Comparison of ENCODE assay signal across 8 cellular contexts in genomic region chr5:112862085-112862484, GRCh38. TPM values are rescaled to one million over a fixed set of nuclear protein-coding genes. Genes with fewer than 3 reads are reported as not detected.
DNase-seq lines count a peak whose midpoint lies in the region; ATAC-seq and TF ChIP-seq lines count a peak whose summit lies in the region.

No MANE protein-coding gene starts in this region.

- POLR2A ChIA-PET in naive thymus-derived CD8-positive, alpha-beta T cell (lab: Charles Lee): interaction anchor here (1.6 kb wide), 1 partner anchor 22 kb away, joined by 4 read pairs; no protein-coding TSS in a partner anchor

- no peaks in the 10 kb centered on the region for H3K27me3 Mint-ChIP-seq in chondrocyte (ENCODE audit: low read depth)
- peaks cover 0 to 5% (median 0%) of the 10 kb centered on the region in 5 donors for H3K27me3 Mint-ChIP-seq in naive thymus-derived CD8-positive, alpha-beta T cell

- H3K4me1 ChIP-seq in BLaER1 treated with 17β-estradiol and CSF1 and Interleukin-3, amounts not matched to agents 10 nM and 100 nM: peaks cover 24 to 40% (median 27%) of the 10 kb centered on the region in 10 experiments
- H3K4me1 ChIP-seq in KMS-11 (ENCODE audit: low read depth, poor library complexity, severe bottlenecking): peaks cover 28% of the 10 kb centered on the region

- TF ChIP-seq CTCF in KMS-11 (conservative IDR thresholded peaks at IDR 0.05; ENCODE audit: low read depth, low read length) (no peak), chondrocyte (IDR thresholded peaks at IDR 0.05) (no peak)

- H3K4me3 ChIP-seq in BLaER1 treated with 17β-estradiol and CSF1 and Interleukin-3, amounts not matched to agents 10 nM and 100 nM: peak overlapping the region; percentile 80 to 100 (median 88)
- no peak overlapping the region for H3K4me3 ChIP-seq in KMS-11 (IDR thresholded peaks at IDR 0.05; ENCODE audit: insufficient read depth, low read depth, low read length)

- H3K9me3 Mint-ChIP-seq in chondrocyte (ENCODE audit: low read depth): no peaks in the 10 kb centered on the region
- no peaks in the 10 kb centered on the region for H3K9me3 Mint-ChIP-seq in naive thymus-derived CD8-positive, alpha-beta T cell

- DNase-seq in chondrocyte (ENCODE audit: low spot score): no peak
- DNase-seq in naive thymus-derived CD8-positive, alpha-beta T cell: no peak
- no peak for DNase-seq in NCI-H1694 treated with DMSO at 0.1 percent for 48 hours (lab: John Stamatoyannopoulos, UW)
- no peak for DNase-seq in CD1c-positive myeloid dendritic cell (ENCODE audit: extremely low spot score)
- no peak for DNase-seq in GDM1 (lab: John Stamatoyannopoulos, UW)

- H3K9ac ChIP-seq in BLaER1 treated with 17β-estradiol and CSF1 and Interleukin-3, amounts not matched to agents 10 nM and 100 nM: peak overlapping the region; percentile 83 to 95 (median 91)
- peak overlapping the region; percentile 88; the same call in 1 of the 2 replicates for H3K9ac ChIP-seq in KMS-11

- H3K4me1 Mint-ChIP-seq in chondrocyte (ENCODE audit: low read depth): peaks cover 30% of the 10 kb centered on the region
- H3K4me1 Mint-ChIP-seq in naive thymus-derived CD8-positive, alpha-beta T cell: peaks cover 16 to 47% (median 32%) of the 10 kb centered on the region in 4 donors

- peaks cover 0 to 7% (median 3%) of the 10 kb centered on the region in 11 experiments; a peak in 4 of 22 replicates for H3K9me3 ChIP-seq in BLaER1 treated with 17β-estradiol and CSF1 and Interleukin-3, amounts not matched to agents 10 nM and 100 nM (replicated peaks in 1 of 11)

- H3K4me3 Mint-ChIP-seq in chondrocyte (ENCODE audit: unreplicated experiment): peak overlapping the region; percentile 96
- H3K4me3 Mint-ChIP-seq in naive thymus-derived CD8-positive, alpha-beta T cell: peak overlapping the region; percentile 91 to 98 (median 96)

- H3K27ac Mint-ChIP-seq in chondrocyte (ENCODE audit: unreplicated experiment): peak overlapping the region; percentile 98
- H3K27ac Mint-ChIP-seq in naive thymus-derived CD8-positive, alpha-beta T cell: peak overlapping the region in 9 of 10 donors; percentile 52 to 99 (median 96)

- H4K20me1 ChIP-seq in BLaER1 treated with 17β-estradiol and CSF1 and Interleukin-3, amounts not matched to agents 10 nM and 100 nM: peaks cover 13 to 44% (median 24%) of the 10 kb centered on the region in 11 experiments; a peak in 16 of 22 replicates
- no peaks in the 10 kb centered on the region for H4K20me1 ChIP-seq in KMS-11 (ENCODE audit: insufficient read depth)

- H3K4me2 ChIP-seq in BLaER1 treated with 17β-estradiol and CSF1 and Interleukin-3, amounts not matched to agents 10 nM and 100 nM: peak overlapping the region; percentile 90 to 98 (median 95)
- H3K4me2 ChIP-seq in KMS-11: peak overlapping the region; percentile 68

- H3K79me2 ChIP-seq in KMS-11 (ENCODE audit: insufficient read depth, low read depth): peaks cover 43% of the 10 kb centered on the region

- H2AFZ ChIP-seq in KMS-11 (ENCODE audit: low read depth): no peak overlapping the region

- H3K27ac ChIP-seq in BLaER1 treated with 17β-estradiol and CSF1 and Interleukin-3, amounts not matched to agents 10 nM and 100 nM: peak overlapping the region; percentile 83 to 95 (median 87); a peak in 17 of 22 replicates
- H3K27ac ChIP-seq in KMS-11: peak overlapping the region; percentile 80; the same call in 1 of the 2 replicates

- H3K36me3 ChIP-seq in BLaER1 treated with 17β-estradiol and CSF1 and Interleukin-3, amounts not matched to agents 10 nM and 100 nM: peaks cover 43 to 50% (median 49%) of the 10 kb centered on the region in 11 experiments
- H3K36me3 ChIP-seq in KMS-11 (ENCODE audit: insufficient read depth): peaks cover 11% of the 10 kb centered on the region; the same call in 1 of the 2 replicates

- no peak for ATAC-seq in naive thymus-derived CD8-positive, alpha-beta T cell
- no peak for ATAC-seq in GM19397 (IDR thresholded peaks at IDR 0.05; ENCODE audit: unreplicated experiment)

- peaks cover 10% of the 10 kb centered on the region for H3K36me3 Mint-ChIP-seq in chondrocyte (ENCODE audit: low read depth)
- peaks cover under 1 to 42% (median 2%) of the 10 kb centered on the region in 3 donors for H3K36me3 Mint-ChIP-seq in naive thymus-derived CD8-positive, alpha-beta T cell

- no peaks in the 10 kb centered on the region for H3K27me3 ChIP-seq in BLaER1 treated with 17β-estradiol and CSF1 and Interleukin-3, amounts not matched to agents 10 nM and 100 nM
- no peaks in the 10 kb centered on the region for H3K27me3 ChIP-seq in KMS-11 (ENCODE audit: insufficient read depth, low read depth)

RNA-seq across cellular contexts. Expression of gene SRP19, which starts 1.0 kb away (rescaled TPM):
- total RNA-seq in chondrocyte: 49.2 to 60.9 TPM (median 55.7 TPM) in 3 replicates
- total RNA-seq in naive thymus-derived CD8-positive, alpha-beta T cell: 10 to 100 TPM; 46.3 to 47.5 TPM
- polyA plus RNA-seq in naive thymus-derived CD8-positive, alpha-beta T cell: 100 to 1,000 TPM in 1 of 3 donors, 10 to 100 TPM in 2; 84.4 to 133 (median 97.8) TPM

RNA-seq across cellular contexts. Expression of gene REEP5, which starts 59.9 kb away (rescaled TPM):
- 75.6 to 89.6 TPM (median 87.6 TPM) in 3 replicates for total RNA-seq in chondrocyte
- 10 to 100 TPM; 33.1 to 35.4 TPM for total RNA-seq in naive thymus-derived CD8-positive, alpha-beta T cell
- 10 to 100 TPM; 35.5 to 59.2 (median 39.3) TPM for polyA plus RNA-seq in naive thymus-derived CD8-positive, alpha-beta T cell
